ENCODE assay signal across 30 cellular contexts in the genomic region with DNA sequence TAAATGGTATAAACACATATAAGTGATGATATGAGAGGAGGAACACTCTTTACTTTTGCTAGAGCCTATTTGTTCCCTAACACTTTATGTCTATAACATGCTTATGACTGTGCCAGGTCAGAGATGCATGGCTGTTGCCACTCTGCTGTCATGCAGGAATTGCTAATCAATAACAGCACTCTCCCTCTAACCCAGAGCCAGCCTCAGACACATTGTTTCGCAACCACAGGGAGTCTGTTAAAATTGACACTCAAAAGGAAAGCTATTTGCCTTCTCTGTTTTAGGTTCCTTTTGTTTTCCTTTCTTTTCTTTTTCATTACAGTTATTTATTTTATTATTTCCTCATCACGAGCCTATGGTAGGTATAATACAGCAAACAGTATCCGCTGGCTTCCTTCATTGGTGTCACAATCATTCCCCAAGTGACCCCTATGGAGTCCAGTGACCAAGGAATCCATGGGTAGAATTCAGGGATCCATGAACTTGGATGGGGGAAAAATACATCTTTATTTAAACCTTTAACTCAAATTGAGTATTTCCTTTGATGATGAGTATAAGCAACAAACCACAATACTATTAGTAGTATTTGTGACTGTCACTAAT. TPM values are rescaled to one million over a fixed set of nuclear protein-coding genes. Genes with fewer than 3 reads are reported as not detected.
DNase-seq lines count a peak whose midpoint lies in the region; ATAC-seq, FAIRE-seq and TF ChIP-seq lines count a peak whose summit lies in the region.
"Had no signal": no experiment of that assay in that cellular context is flagged by ENCODE, and none has a peak within 500 bp of the region (broad histone marks: within the 10 kb centered on the region; RNA-seq: fewer than 3 reads in every experiment).

No MANE protein-coding gene starts in this region.

- no peaks in the 10 kb centered on the region for H3K27me3 Mint-ChIP-seq in WTC11 (ENCODE audit: low read depth)
- H3K27me3 Mint-ChIP-seq: activated CD8-positive, alpha-beta memory T cell treated with anti-CD3 and anti-CD28 coated beads, Interleukin-2, amount 10 ng/mL, durations not matched to agents 7 days and 5 days had no signal

- H3K79me2 ChIP-seq in HepG2 (ENCODE audit: insufficient read depth, low read length): peaks cover 80% of the 10 kb centered on the region

- no TSS peak for BruUV-seq in HepG2 (replicated peaks; lab: Mats Ljungman, UMichigan)

- ATAC-seq in WTC11 (peak; percentile 59), HepG2 (peak; percentile 70), sciatic nerve (no peak), SK-N-SH treated with all-trans-retinoic acid at 6 μM for 48 hours (no peak)
- ATAC-seq: activated CD8-positive, alpha-beta memory T cell treated with anti-CD3 and anti-CD28 coated beads, Interleukin-2, amount 10 ng/mL, durations not matched to agents 7 days and 5 days had no signal

- H2BK5ac ChIP-seq in mesenchymal stem cell (ENCODE audit: low read depth, low read length, poor library complexity, severe bottlenecking): no peak overlapping the region

- FAIRE-seq in HepG2 (lab: Jason Lieb, UNC): no peak
- FAIRE-seq: colon, GM12892, keratinocyte, RCC 7860, urothelium cell line had no signal

- intact Hi-C loops in HepG2 (cut with micrococcal nuclease; ENCODE audit: unreplicated experiment): no loop called here
- intact Hi-C loops in sciatic nerve (cut with DNase I): no loop called here

- H3K36me3 Mint-ChIP-seq in WTC11: peaks cover 5% of the 10 kb centered on the region
- H3K36me3 Mint-ChIP-seq: CD4-positive, alpha-beta memory T cell had no signal

- peaks cover 15% of the 10 kb centered on the region for H3K4me1 Mint-ChIP-seq in WTC11
- H3K4me1 Mint-ChIP-seq: activated CD8-positive, alpha-beta memory T cell treated with anti-CD3 and anti-CD28 coated beads, Interleukin-2, amount 10 ng/mL, durations not matched to agents 7 days and 5 days; CD4-positive, alpha-beta memory T cell had no signal

- TF ChIP-seq POLR2A in HepG2 (IDR thresholded peaks at IDR 0.05; ENCODE audit: insufficient read depth in 1 of 2, low read depth in 2 of 2, low read length in 2 of 2): no peak

- no peak overlapping the region for H3K18ac ChIP-seq in mesenchymal stem cell (ENCODE audit: low read depth in 1 of 2, low read length in 2 of 2)

- H3K27ac ChIP-seq in HepG2 (ENCODE audit: extremely low read length, insufficient read depth, low read length) (no peak overlapping the region), mesenchymal stem cell (ENCODE audit: low read length, poor library complexity, severe bottlenecking) (no peak overlapping the region)
- H3K27ac ChIP-seq: sigmoid colon, thoracic aorta had no signal

- peaks cover 68% of the 10 kb centered on the region for H3K4me1 ChIP-seq in HepG2 (ENCODE audit: insufficient read depth, low read length)
- peaks cover 7% of the 10 kb centered on the region for H3K4me1 ChIP-seq in mesenchymal stem cell (ENCODE audit: control insufficient read depth, insufficient read depth, low read depth, low read length)

- no peak overlapping the region for H2BK15ac ChIP-seq in mesenchymal stem cell (ENCODE audit: low read depth, poor library complexity, severe bottlenecking)

- H3K14ac ChIP-seq in mesenchymal stem cell (ENCODE audit: low read length in 2 of 2): no peak overlapping the region

- H3K9me3 ChIP-seq in HepG2 (ENCODE audit: low read length) (no peaks in the 10 kb centered on the region), mesenchymal stem cell (ENCODE audit: control insufficient read depth, low read length) (peaks cover 4% of the 10 kb centered on the region)
- H3K9me3 ChIP-seq: sigmoid colon, thoracic aorta had no signal

- POLR2A ChIA-PET in WTC11 (lab: Charles Lee) (no interaction called here), HepG2 (lab: Yijun Ruan, JAX) (interaction anchor here (0.9 to 1.1 kb wide), 2 partner anchors 14 to 32 kb away, joined by 3 read pairs; a partner anchor contains a TSS)

- H3K36me3 ChIP-seq in HepG2 (replicated peaks in 1 of 2; ENCODE audit: control insufficient read depth in 1 of 2, insufficient read depth in 2 of 2, low read length in 2 of 2): peaks cover 1 to 9% of the 10 kb centered on the region in 2 experiments; a peak in 4 of 5 replicates
- peaks cover 8 to 11% of the 10 kb centered on the region in 2 experiments for H3K36me3 ChIP-seq in mesenchymal stem cell (ENCODE audit: control insufficient read depth in 1 of 2, insufficient read depth in 2 of 2, low read depth in 1 of 2, low read length in 2 of 2)
- H3K36me3 ChIP-seq: thoracic aorta had no signal

- in situ Hi-C loops in HepG2 (cut with HindIII; ENCODE audit: extremely low pct_ligation_motif_present, low pct_unique_long_range_greater_than_20kb): no loop called here

- no peak overlapping the region for H3K4me3 Mint-ChIP-seq in WTC11
- H3K4me3 Mint-ChIP-seq: activated CD8-positive, alpha-beta memory T cell treated with anti-CD3 and anti-CD28 coated beads, Interleukin-2, amount 10 ng/mL, durations not matched to agents 7 days and 5 days; CD4-positive, alpha-beta memory T cell had no signal

- H3K4me3 ChIP-seq in HepG2 (replicated peaks in 1 of 3; ENCODE audit: insufficient read depth in 1 of 3, low read depth in 2 of 3, low read length in 3 of 3) (no peak overlapping the region), mesenchymal stem cell (ENCODE audit: insufficient read depth in 1 of 2, low read depth in 1 of 2, low read length in 2 of 2) (no peak overlapping the region)
- H3K4me3 ChIP-seq: lung, sigmoid colon, thoracic aorta had no signal

- 75% methylated on average over 3 of the region's 3 CpGs for WGBS in HepG2 (ENCODE audit: low lambda C conversion rate)
- 83% methylated on average over 2 of the region's 3 CpGs for WGBS in mesenchymal stem cell

- H2AFZ ChIP-seq in HepG2 (ENCODE audit: low read length) (no peak overlapping the region), mesenchymal stem cell (ENCODE audit: low read depth, low read length) (no peak overlapping the region)

- H4K8ac ChIP-seq in mesenchymal stem cell (ENCODE audit: low read length): no peak overlapping the region

- no peak overlapping the region for H3K9ac ChIP-seq in HepG2 (ENCODE audit: insufficient read depth, low read depth, low read length)
- H3K9ac ChIP-seq in mesenchymal stem cell (ENCODE audit: low read length): no peak overlapping the region

- peak; percentile 15 for DNase-seq in NCI-H2107 treated with DMSO at 0.1 percent for 48 hours (lab: John Stamatoyannopoulos, UW; ENCODE audit: unreplicated experiment)
- no peak for DNase-seq in NCI-H2107 (lab: John Stamatoyannopoulos, UW)
- DNase-seq in WTC11 (ENCODE audit: low spot score): no peak
- DNase-seq in HepG2 (ENCODE audit: low spot score): peak; percentile 24
- DNase-seq in mesenchymal stem cell: no peak
- no peak for DNase-seq in sciatic nerve (ENCODE audit: low spot score)
- no peak for DNase-seq in activated CD4-positive, CD25-positive, alpha-beta regulatory T cell treated with anti-CD3 and anti-CD28 coated beads, Interleukin-2, amount 50 U/mL, for 72 hours
- DNase-seq: activated CD8-positive, alpha-beta memory T cell treated with anti-CD3 and anti-CD28 coated beads, Interleukin-2, amount 10 ng/mL, durations not matched to agents 7 days and 5 days; activated T-cell treated with anti-CD3 and anti-CD28 coated beads, Interleukin-2, amount 50 U/mL, for 48 hours; CD4-positive, alpha-beta memory T cell; effector CD8-positive, alpha-beta T cell; NCI-H1436; NCI-H526 treated with DMSO at 0.1 percent for 48 hours; SIG-M5; sigmoid colon; stimulated activated CD4-positive, alpha-beta T cell treated with anti-CD3 and anti-CD28 coated beads, Interleukin-4, amount 100 ng/mL, for 4 hours; stimulated activated naive CD4-positive, alpha-beta T cell treated with Interleukin-2 at 50 U/mL for 16 hours; SW 1271; T1000 had no signal

- H2BK120ac ChIP-seq in mesenchymal stem cell (ENCODE audit: low read depth, low read length): no peak overlapping the region

- no peak overlapping the region for H2AK5ac ChIP-seq in mesenchymal stem cell (ENCODE audit: low read length, severe bottlenecking)

- no peak for TF ChIP-seq CTCF in WTC11 (IDR thresholded peaks at IDR 0.05)
- no peak for TF ChIP-seq CTCF in HepG2 (CRISPR knock-in tag; IDR thresholded peaks at IDR 0.05)

- H3K23ac ChIP-seq in mesenchymal stem cell (ENCODE audit: low read length in 2 of 2): no peak overlapping the region

- H3K79me1 ChIP-seq in mesenchymal stem cell (replicated peaks; ENCODE audit: low read length, poor library complexity, severe bottlenecking): peaks cover 4% of the 10 kb centered on the region

- H3K27ac Mint-ChIP-seq in WTC11: no peak overlapping the region
- H3K27ac Mint-ChIP-seq: activated CD8-positive, alpha-beta memory T cell treated with anti-CD3 and anti-CD28 coated beads, Interleukin-2, amount 10 ng/mL, durations not matched to agents 7 days and 5 days; CD4-positive, alpha-beta memory T cell had no signal

- no peak overlapping the region for H2BK12ac ChIP-seq in mesenchymal stem cell (ENCODE audit: low read length in 2 of 2)

- CTCF ChIA-PET in WTC11 (lab: Charles Lee) (interaction anchor here (1.2 kb wide), 1 partner anchor 32 kb away, joined by 3 read pairs; no protein-coding TSS in a partner anchor), HepG2 (lab: Yijun Ruan, JAX; ENCODE audit: low intra/inter-chr PET ratio, low total read pairs) (no interaction called here)

- TF ChIP-seq RAD21 in HepG2 (CRISPR knock-in tag; IDR thresholded peaks at IDR 0.05): no peak

- H3K27me3 ChIP-seq in HepG2 (ENCODE audit: control insufficient read depth in 1 of 2, insufficient read depth in 2 of 2, low read length in 2 of 2) (no peaks in the 10 kb centered on the region), mesenchymal stem cell (ENCODE audit: control insufficient read depth in 1 of 2, insufficient read depth in 1 of 2, low read length in 2 of 2) (no peaks in the 10 kb centered on the region)
- H3K27me3 ChIP-seq: sigmoid colon had no signal

- H3K4me2 ChIP-seq in HepG2 (ENCODE audit: low read depth, low read length): no peak overlapping the region
- H3K4me2 ChIP-seq in mesenchymal stem cell (ENCODE audit: low read length, poor library complexity, severe bottlenecking): no peak overlapping the region

- H3K9me3 Mint-ChIP-seq in WTC11: peaks cover 5% of the 10 kb centered on the region; the same call in 1 of the 2 replicates
- H3K9me3 Mint-ChIP-seq: CD4-positive, alpha-beta memory T cell had no signal

- TF ChIP-seq EP300 in HepG2 (IDR thresholded peaks at IDR 0.05; ENCODE audit: low read depth in 2 of 2, low read length in 2 of 2) (peak in 1 of 2 experiments; percentile 21; a peak in 1 of 4 replicates), HepG2 (CRISPR knock-in tag; IDR thresholded peaks at IDR 0.05; ENCODE audit: borderline replicate concordance) (no peak)

- no peak overlapping the region for H3K4ac ChIP-seq in mesenchymal stem cell (ENCODE audit: low read depth in 1 of 2, low read length in 2 of 2)

- H4K91ac ChIP-seq in mesenchymal stem cell (ENCODE audit: low read length): no peak overlapping the region

- no peaks in the 10 kb centered on the region for H4K20me1 ChIP-seq in HepG2 (ENCODE audit: insufficient read depth, low read length)

RNA-seq across cellular contexts. Expression of a gene that starts 6.8 kb away (rescaled TPM):
- total RNA-seq in WTC11 (2021) (21.4 to 24.1 TPM (median 23.3 TPM) in 3 replicates), HepG2 (2016; rRNA removed; fragmentation: Illumina TruSeq; extraction: Trizol) (110 and 202 TPM in 2 replicates), sciatic nerve (111 TPM)
- 52.8 and 60.2 TPM in 2 replicates for total RNA-seq in HepG2 (2016; cell fraction: cytosol; rRNA removed; fragmentation: Illumina TruSeq; extraction: Trizol; ENCODE audit: low read depth)
- 109 and 195 TPM in 2 replicates for total RNA-seq in HepG2 (2016; cell fraction: insoluble cytoplasmic fraction; rRNA removed; fragmentation: Illumina TruSeq; extraction: Trizol)
- total RNA-seq in HepG2 (2016; cell fraction: membrane; rRNA removed; fragmentation: Illumina TruSeq; extraction: Trizol): 97.0 and 101 TPM in 2 replicates
- 222 and 258 TPM in 2 replicates for total RNA-seq in HepG2 (2016; cell fraction: nucleus; rRNA removed; fragmentation: Illumina TruSeq; extraction: Trizol)
- polyA plus RNA-seq in HepG2 (2011; rRNA removed): 159 and 217 TPM in 2 replicates
- 99.2 and 139 TPM in 2 replicates for polyA plus RNA-seq in HepG2 (2011; cell fraction: cytosol; rRNA removed)
- polyA plus RNA-seq in HepG2 (2011; cell fraction: nucleus; rRNA removed): 142 and 167 TPM in 2 replicates
- polyA plus RNA-seq in HepG2 (2012): 102 and 115 TPM in 2 replicates
- 57.5 and 75.0 TPM in 2 replicates for polyA plus RNA-seq in HepG2 (2016; cell fraction: cytosol; fragmentation: Illumina TruSeq; extraction: Trizol; ENCODE audit: low read depth)
- polyA plus RNA-seq in HepG2 (2016; cell fraction: insoluble cytoplasmic fraction; fragmentation: Illumina TruSeq; extraction: Trizol; ENCODE audit: low read depth): 108 and 112 TPM in 2 replicates
- polyA plus RNA-seq in HepG2 (2016; cell fraction: membrane; fragmentation: Illumina TruSeq; extraction: Trizol; ENCODE audit: low read depth): 74.8 and 84.0 TPM in 2 replicates
- 386 and 414 TPM in 2 replicates for polyA plus RNA-seq in HepG2 (2016; cell fraction: nucleus; fragmentation: Illumina TruSeq; extraction: Trizol; ENCODE audit: insufficient read depth, low read depth)
- 48.7 and 53.2 TPM in 2 replicates for polyA minus RNA-seq in HepG2 (2011; rRNA and poly(A)+ RNA removed; ENCODE audit: low replicate concordance)
- 58.1 and 61.9 TPM in 2 replicates for polyA minus RNA-seq in HepG2 (2011; cell fraction: cytosol; rRNA and poly(A)+ RNA removed)
- polyA minus RNA-seq in HepG2 (2011; cell fraction: nucleus; rRNA and poly(A)+ RNA removed): 145 and 155 TPM in 2 replicates
- 141 TPM for polyA plus RNA-seq in mesenchymal stem cell (2013, experiment 1 of 2)
- polyA plus RNA-seq in mesenchymal stem cell (2013, experiment 2 of 2): 142 TPM

RNA-seq across cellular contexts. Expression of a gene that starts 31.8 kb away (rescaled TPM):
- total RNA-seq in WTC11 (2021) (0.37 to 0.62 TPM (median 0.42 TPM) in 3 replicates), HepG2 (2016; rRNA removed; fragmentation: Illumina TruSeq; extraction: Trizol) (14.1 and 23.6 TPM in 2 replicates), sciatic nerve (8.9 TPM)
- 4.1 and 7.1 TPM in 2 replicates for total RNA-seq in HepG2 (2016; cell fraction: cytosol; rRNA removed; fragmentation: Illumina TruSeq; extraction: Trizol; ENCODE audit: low read depth)
- total RNA-seq in HepG2 (2016; cell fraction: insoluble cytoplasmic fraction; rRNA removed; fragmentation: Illumina TruSeq; extraction: Trizol): 14.7 and 22.2 TPM in 2 replicates
- 7.8 and 8.2 TPM in 2 replicates for total RNA-seq in HepG2 (2016; cell fraction: membrane; rRNA removed; fragmentation: Illumina TruSeq; extraction: Trizol)
- total RNA-seq in HepG2 (2016; cell fraction: nucleus; rRNA removed; fragmentation: Illumina TruSeq; extraction: Trizol): 25.7 and 30.5 TPM in 2 replicates
- 26.6 and 37.8 TPM in 2 replicates for polyA plus RNA-seq in HepG2 (2011; rRNA removed)
- polyA plus RNA-seq in HepG2 (2011; cell fraction: cytosol; rRNA removed): 21.3 and 25.9 TPM in 2 replicates
- polyA plus RNA-seq in HepG2 (2011; cell fraction: nucleus; rRNA removed): 11.6 and 12.4 TPM in 2 replicates
- polyA plus RNA-seq in HepG2 (2012): 11.8 and 15.7 TPM in 2 replicates
- polyA plus RNA-seq in HepG2 (2016; cell fraction: cytosol; fragmentation: Illumina TruSeq; extraction: Trizol; ENCODE audit: low read depth): 4.5 and 6.8 TPM in 2 replicates
- polyA plus RNA-seq in HepG2 (2016; cell fraction: insoluble cytoplasmic fraction; fragmentation: Illumina TruSeq; extraction: Trizol; ENCODE audit: low read depth): 12.0 and 12.8 TPM in 2 replicates
- 6.8 and 8.2 TPM in 2 replicates for polyA plus RNA-seq in HepG2 (2016; cell fraction: membrane; fragmentation: Illumina TruSeq; extraction: Trizol; ENCODE audit: low read depth)
- 30.2 and 30.3 TPM in 2 replicates for polyA plus RNA-seq in HepG2 (2016; cell fraction: nucleus; fragmentation: Illumina TruSeq; extraction: Trizol; ENCODE audit: insufficient read depth, low read depth)
- polyA minus RNA-seq in HepG2 (2011; rRNA and poly(A)+ RNA removed; ENCODE audit: low replicate concordance): 5.1 TPM in 1 of 2 replicates, not detected in the other
- polyA minus RNA-seq in HepG2 (2011; cell fraction: cytosol; rRNA and poly(A)+ RNA removed): 6.0 and 6.8 TPM in 2 replicates
- 32.6 and 37.8 TPM in 2 replicates for polyA minus RNA-seq in HepG2 (2011; cell fraction: nucleus; rRNA and poly(A)+ RNA removed)
- not detected for polyA plus RNA-seq in mesenchymal stem cell (2013, experiment 1 of 2)
- polyA plus RNA-seq in mesenchymal stem cell (2013, experiment 2 of 2): not detected
- total RNA-seq: A172; CD4-positive, alpha-beta memory T cell; epithelial cell of proximal tubule; thoracic aorta had no signal
- polyA plus RNA-seq: CD4-positive, alpha-beta memory T cell had no signal

RNA-seq across cellular contexts. Expression of a gene that starts 57.7 kb away (rescaled TPM):
- total RNA-seq in WTC11 (2021): 0.07 TPM in 2 of 3 replicates, not detected in the other
- 1.1 and 1.3 TPM in 2 replicates for total RNA-seq in HepG2 (2016; rRNA removed; fragmentation: Illumina TruSeq; extraction: Trizol)
- 0.10 TPM in 1 of 2 replicates, not detected in the other for total RNA-seq in HepG2 (2016; cell fraction: cytosol; rRNA removed; fragmentation: Illumina TruSeq; extraction: Trizol; ENCODE audit: low read depth)
- 1.2 and 1.5 TPM in 2 replicates for total RNA-seq in HepG2 (2016; cell fraction: insoluble cytoplasmic fraction; rRNA removed; fragmentation: Illumina TruSeq; extraction: Trizol)
- 0.56 and 0.62 TPM in 2 replicates for total RNA-seq in HepG2 (2016; cell fraction: membrane; rRNA removed; fragmentation: Illumina TruSeq; extraction: Trizol)
- total RNA-seq in HepG2 (2016; cell fraction: nucleus; rRNA removed; fragmentation: Illumina TruSeq; extraction: Trizol): 0.78 and 1.3 TPM in 2 replicates
- polyA plus RNA-seq in HepG2 (2011; rRNA removed): 2.6 and 4.0 TPM in 2 replicates
- polyA plus RNA-seq in HepG2 (2011; cell fraction: cytosol; rRNA removed): 2.1 and 3.2 TPM in 2 replicates
- polyA plus RNA-seq in HepG2 (2011; cell fraction: nucleus; rRNA removed): 1.5 and 2.5 TPM in 2 replicates
- 0.56 and 0.99 TPM in 2 replicates for polyA plus RNA-seq in HepG2 (2012)
- 0.06 and 0.18 TPM in 2 replicates for polyA plus RNA-seq in HepG2 (2016; cell fraction: cytosol; fragmentation: Illumina TruSeq; extraction: Trizol; ENCODE audit: low read depth)
- polyA plus RNA-seq in HepG2 (2016; cell fraction: insoluble cytoplasmic fraction; fragmentation: Illumina TruSeq; extraction: Trizol; ENCODE audit: low read depth): 1.1 and 1.6 TPM in 2 replicates
- polyA plus RNA-seq in HepG2 (2016; cell fraction: membrane; fragmentation: Illumina TruSeq; extraction: Trizol; ENCODE audit: low read depth): 0.07 and 0.22 TPM in 2 replicates
- polyA plus RNA-seq in HepG2 (2016; cell fraction: nucleus; fragmentation: Illumina TruSeq; extraction: Trizol; ENCODE audit: insufficient read depth, low read depth): 0.38 and 0.68 TPM in 2 replicates
- polyA minus RNA-seq in HepG2 (2011; rRNA and poly(A)+ RNA removed; ENCODE audit: low replicate concordance): 0.37 and 10.4 TPM in 2 replicates
- polyA minus RNA-seq in HepG2 (2011; cell fraction: cytosol; rRNA and poly(A)+ RNA removed): 1.1 and 1.7 TPM in 2 replicates
- polyA minus RNA-seq in HepG2 (2011; cell fraction: nucleus; rRNA and poly(A)+ RNA removed): 4.5 and 6.1 TPM in 2 replicates
- 0.03 TPM for polyA plus RNA-seq in mesenchymal stem cell (2013, experiment 1 of 2)
- polyA plus RNA-seq in mesenchymal stem cell (2013, experiment 2 of 2): not detected
- total RNA-seq in sciatic nerve: 0.80 TPM
- total RNA-seq: A172; activated CD8-positive, alpha-beta memory T cell treated with anti-CD3 and anti-CD28 coated beads, Interleukin-2, amount 10 ng/mL, durations not matched to agents 7 days and 5 days; CD4-positive, alpha-beta memory T cell; M059J; sigmoid colon had no signal
- polyA plus RNA-seq: CD4-positive, alpha-beta memory T cell; keratinocyte had no signal

Comparison
In these comparisons a context has a peak if more than half of its experiments do, and no peak if none do; other contexts are left out.
1. DNase-seq: peak in NCI-H2107 treated with DMSO at 0.1 percent for 48 hours (single experiment) and HepG2 (single experiment); none in NCI-H2107 (single experiment), WTC11 (single experiment), mesenchymal stem cell (single experiment), sciatic nerve (single experiment) and activated CD4-positive, CD25-positive, alpha-beta regulatory T cell treated with anti-CD3 and anti-CD28 coated beads, Interleukin-2, amount 50 U/mL, for 72 hours (single experiment).
2. ATAC-seq: peak in WTC11 (single experiment) and HepG2 (single experiment); none in sciatic nerve (single experiment) and SK-N-SH treated with all-trans-retinoic acid at 6 μM for 48 hours (single experiment).